Comparison of ENCODE assay signal across 21 cellular contexts in the genomic region with DNA sequence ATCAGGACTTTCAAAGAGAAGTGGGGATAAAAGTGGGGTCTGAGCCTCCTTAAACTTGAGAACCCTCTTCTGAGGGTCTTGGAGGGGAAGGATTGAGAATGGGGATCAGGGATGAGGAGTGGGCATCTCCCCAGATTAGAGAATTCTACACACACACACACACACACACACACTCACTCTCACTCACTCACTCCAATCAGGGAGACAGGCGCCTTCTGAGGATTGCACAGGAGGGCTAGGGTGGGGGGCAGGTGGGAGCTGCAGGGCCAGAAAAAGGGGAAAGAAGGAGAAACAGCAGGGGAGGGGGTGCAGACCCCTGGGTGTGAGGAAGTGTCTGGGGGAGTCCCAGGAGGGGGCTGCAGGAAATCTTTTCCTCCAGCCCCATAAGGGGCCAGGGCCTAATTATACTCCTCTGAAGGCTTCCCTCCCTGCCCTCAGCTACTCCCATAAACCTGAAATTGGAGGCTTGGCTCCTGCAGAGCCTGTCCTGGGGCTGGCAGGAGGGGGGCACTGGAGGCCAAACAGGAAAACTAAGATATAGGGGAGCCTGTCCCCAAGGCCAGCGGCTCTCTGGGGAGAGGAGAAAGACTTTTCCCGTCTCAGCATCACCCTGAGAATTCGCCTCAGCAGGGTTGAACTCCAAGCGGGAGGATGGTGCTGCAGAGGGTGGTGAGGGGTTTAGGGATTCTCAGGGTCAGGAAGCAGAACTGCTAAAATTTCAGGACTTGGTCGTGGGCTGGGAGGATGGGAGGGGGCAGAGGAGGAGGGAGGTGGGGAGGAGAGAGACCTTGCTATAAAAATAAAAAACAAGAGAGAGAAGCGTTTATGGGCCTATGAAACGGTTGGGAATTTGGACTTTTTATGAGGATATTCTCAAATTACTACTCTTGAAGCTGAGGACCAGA. TPM values are rescaled to one million over a fixed set of nuclear protein-coding genes. Genes with fewer than 3 reads are reported as not detected.
DNase-seq lines count a peak whose midpoint lies in the region; TF ChIP-seq lines count a peak whose summit lies in the region.
"Had no signal": no experiment of that assay in that cellular context is flagged by ENCODE, and none has a peak within 500 bp of the region (broad histone marks: within the 10 kb centered on the region; RNA-seq: fewer than 3 reads in every experiment).

No MANE protein-coding gene starts in this region.

- H3K9me3 ChIP-seq in A673 (ENCODE audit: low read depth, low read length, poor library complexity, severe bottlenecking) (no peaks in the 10 kb centered on the region), mesodermal cell (ENCODE audit: control insufficient read depth, low read length) (no peaks in the 10 kb centered on the region), left ventricle myocardium inferior (replicated peaks) (no peaks in the 10 kb centered on the region)
- H3K9me3 ChIP-seq: transverse colon had no signal

- peak overlapping the region; percentile 70 for H3K4me3 ChIP-seq in A673 (ENCODE audit: low read depth, low read length, poor library complexity, severe bottlenecking)
- peak overlapping the region; percentile 16 for H3K4me3 ChIP-seq in mesodermal cell (ENCODE audit: extremely low read depth, insufficient read depth, low read length, poor library complexity, severe bottlenecking)
- H3K4me3 ChIP-seq in left ventricle myocardium inferior = no peak overlapping the region

- 0 to 5% methylated on average over 6 to 7 of the region's 8 CpGs for WGBS in mesodermal cell (ENCODE audit: insufficient coverage in 2 of 2), 2 experiments

- H3K4me1 ChIP-seq in A673 (ENCODE audit: insufficient read depth, low read length, poor library complexity, severe bottlenecking) (peaks cover 66% of the 10 kb centered on the region), mesodermal cell (ENCODE audit: control insufficient read depth, insufficient read depth, low read length, poor library complexity, severe bottlenecking) (no peaks in the 10 kb centered on the region), left ventricle myocardium inferior (peaks cover 19% of the 10 kb centered on the region)

- H3K27ac Mint-ChIP-seq in HFFc6 = no peak overlapping the region
- H3K27ac Mint-ChIP-seq in MCF 10A (ENCODE audit: low read depth, unreplicated experiment) = peak overlapping the region; percentile 97
- no peak overlapping the region for H3K27ac Mint-ChIP-seq in glutamatergic neuron (ENCODE audit: unreplicated experiment)
- H3K27ac Mint-ChIP-seq in progenitor cell of endocrine pancreas = no peak overlapping the region
- H3K27ac Mint-ChIP-seq: activated CD8-positive, alpha-beta T cell treated with anti-CD3 and anti-CD28 coated beads for 36 hours; activated T-helper 17 cell treated with anti-CD3 and anti-CD28 coated beads, Interleukin-2, amount 50 U/mL, for 72 hours; natural killer cell treated with Interleukin-12 subunit alpha and Interleukin-12 subunit beta and Interleukin-15 and Interleukin-18, amount 100 ng/mL, for 72 hours had no signal

- H3K36me3 ChIP-seq in A673 (ENCODE audit: insufficient read depth, low read length, poor library complexity, severe bottlenecking) (peaks cover 9% of the 10 kb centered on the region), mesodermal cell (ENCODE audit: control insufficient read depth, insufficient read depth, low read length) (no peaks in the 10 kb centered on the region), left ventricle myocardium inferior (no peaks in the 10 kb centered on the region)
- H3K36me3 ChIP-seq: transverse colon had no signal

- CTCF ChIA-PET in A673 (lab: Charles Lee) = interaction anchor here (0.5 to 0.8 kb wide), 2 partner anchors 17 to 31 kb away, joined by 3 to 10 read pairs; partner anchors contain the start of gene HOXC10
- CTCF ChIA-PET in MCF 10A (lab: Yijun Ruan, JAX) = interaction anchor here (0.6 to 12.4 kb wide), 12 partner anchors 14 to 320 kb away, joined by 3 to 200 read pairs (median 6); partner anchors contain the start of gene HOXC5

- intact Hi-C loops in A673 (cut with micrococcal nuclease; ENCODE audit: unreplicated experiment) = no loop called here
- intact Hi-C loops in MCF 10A (cut with micrococcal nuclease) = loop anchor here (10.0 kb wide), 1 partner anchor 363 kb away; the partner anchor contains the start of gene GPR84
- intact Hi-C loops in left ventricle myocardium inferior (cut with micrococcal nuclease) = no loop called here

- H3K27ac ChIP-seq in A673 (ENCODE audit: low read depth, low read length, poor library complexity, severe bottlenecking) = peak overlapping the region; percentile 97
- H3K27ac ChIP-seq in mesodermal cell (ENCODE audit: low read depth, low read length, severe bottlenecking) = peak overlapping the region; percentile 29
- no peak overlapping the region for H3K27ac ChIP-seq in left ventricle myocardium inferior (replicated peaks)
- H3K27ac ChIP-seq: transverse colon had no signal

- no peaks in the 10 kb centered on the region for H3K9me3 Mint-ChIP-seq in HFFc6
- H3K9me3 Mint-ChIP-seq in MCF 10A (ENCODE audit: unreplicated experiment) = no peaks in the 10 kb centered on the region
- H3K9me3 Mint-ChIP-seq in glutamatergic neuron (ENCODE audit: unreplicated experiment) = peaks cover 10% of the 10 kb centered on the region
- H3K9me3 Mint-ChIP-seq in progenitor cell of endocrine pancreas (ENCODE audit: low read depth) = no peaks in the 10 kb centered on the region
- H3K9me3 Mint-ChIP-seq: activated CD8-positive, alpha-beta T cell treated with anti-CD3 and anti-CD28 coated beads for 36 hours; activated T-helper 17 cell treated with anti-CD3 and anti-CD28 coated beads, Interleukin-2, amount 50 U/mL, for 72 hours; natural killer cell treated with Interleukin-12 subunit alpha and Interleukin-12 subunit beta and Interleukin-15 and Interleukin-18, amount 100 ng/mL, for 72 hours had no signal

- H3K27me3 Mint-ChIP-seq in HFFc6 (ENCODE audit: insufficient read depth) (peaks cover 74% of the 10 kb centered on the region), MCF 10A (ENCODE audit: insufficient read depth, unreplicated experiment) (no peaks in the 10 kb centered on the region), glutamatergic neuron (ENCODE audit: unreplicated experiment) (peaks cover 60% of the 10 kb centered on the region), progenitor cell of endocrine pancreas (peaks cover 100% of the 10 kb centered on the region)

- H3K36me3 Mint-ChIP-seq in HFFc6 (ENCODE audit: low read depth) (no peaks in the 10 kb centered on the region), MCF 10A (ENCODE audit: insufficient read depth, unreplicated experiment) (peaks cover 9% of the 10 kb centered on the region), glutamatergic neuron (ENCODE audit: unreplicated experiment) (no peaks in the 10 kb centered on the region), progenitor cell of endocrine pancreas (ENCODE audit: insufficient read depth) (no peaks in the 10 kb centered on the region)
- H3K36me3 Mint-ChIP-seq: natural killer cell treated with Interleukin-12 subunit alpha and Interleukin-12 subunit beta and Interleukin-15 and Interleukin-18, amount 100 ng/mL, for 72 hours had no signal

- POLR2A ChIA-PET in A673 (lab: Charles Lee; ENCODE audit: low non-redundant PET) (no interaction called here), MCF 10A (lab: Yijun Ruan, JAX) (interaction anchor here (1.2 to 2.7 kb wide), 9 partner anchors 15 to 278 kb away, joined by 4 to 37 read pairs (median 11); partner anchors contain the start of genes CBX5, HNRNPA1, HOTAIR and HOXC11)

- no peak for TF ChIP-seq CTCF in A673 (conservative IDR thresholded peaks at IDR 0.05; ENCODE audit: low read depth, low read length)
- no peak for TF ChIP-seq CTCF in HFFc6 (IDR thresholded peaks at IDR 0.05)
- TF ChIP-seq CTCF in MCF 10A (IDR thresholded peaks at IDR 0.05; ENCODE audit: unreplicated experiment) = no peak
- no peak for TF ChIP-seq CTCF in left ventricle myocardium inferior (IDR thresholded peaks at IDR 0.05; ENCODE audit: borderline replicate concordance)
- no peak for TF ChIP-seq CTCF in glutamatergic neuron (IDR thresholded peaks at IDR 0.05; ENCODE audit: partially characterized antibody, unreplicated experiment)
- no peak for TF ChIP-seq CTCF in progenitor cell of endocrine pancreas (IDR thresholded peaks at IDR 0.05; ENCODE audit: unreplicated experiment)

- H3K27me3 ChIP-seq in A673 (replicated peaks; ENCODE audit: insufficient read depth, low read depth, low read length, poor library complexity) (no peaks in the 10 kb centered on the region), left ventricle myocardium inferior (ENCODE audit: low read depth) (peaks cover 100% of the 10 kb centered on the region)

- BruUV-seq in A673 (replicated peaks; lab: Mats Ljungman, UMichigan) = no TSS peak
- BruUV-seq in MCF 10A (replicated peaks; lab: Mats Ljungman, UMichigan) = no TSS peak

- no peak for DNase-seq in A673 (ENCODE audit: low spot score)
- DNase-seq in HFFc6 = no peak
- no peak for DNase-seq in MCF 10A (ENCODE audit: unreplicated experiment)
- no peak for DNase-seq in left ventricle myocardium inferior
- no peak for DNase-seq in kidney glomerular epithelial cell (lab: John Stamatoyannopoulos, UW)
- no peak for DNase-seq in glutamatergic neuron
- no peak for DNase-seq in progenitor cell of endocrine pancreas (ENCODE audit: low spot score, unreplicated experiment)
- DNase-seq: activated CD8-positive, alpha-beta T cell treated with anti-CD3 and anti-CD28 coated beads for 36 hours; anterior cingulate cortex; cortex of kidney; hypothalamus; NCI-H1417; NCI-H2227 treated with DMSO at 0.1 percent for 48 hours; retina; stimulated activated CD4-positive, alpha-beta T cell treated with anti-CD3 and anti-CD28 coated beads, Interleukin-2, amount 100 ng/mL, for 48 hours; transverse colon had no signal

- H3K4me1 Mint-ChIP-seq in HFFc6 (ENCODE audit: low read depth) (peaks cover 6% of the 10 kb centered on the region), MCF 10A (ENCODE audit: insufficient read depth, unreplicated experiment) (peaks cover 16% of the 10 kb centered on the region), glutamatergic neuron (ENCODE audit: low read depth, unreplicated experiment) (no peaks in the 10 kb centered on the region), progenitor cell of endocrine pancreas (ENCODE audit: low read depth) (peaks cover 5% of the 10 kb centered on the region)

- H3K4me3 Mint-ChIP-seq in HFFc6 (peak overlapping the region; percentile 80; the same call in 1 of the 2 replicates), MCF 10A (ENCODE audit: unreplicated experiment) (peak overlapping the region; percentile 89), glutamatergic neuron (ENCODE audit: unreplicated experiment) (no peak overlapping the region), progenitor cell of endocrine pancreas (ENCODE audit: low read depth) (no peak overlapping the region)
- H3K4me3 Mint-ChIP-seq: activated CD8-positive, alpha-beta T cell treated with anti-CD3 and anti-CD28 coated beads for 36 hours; activated T-helper 17 cell treated with anti-CD3 and anti-CD28 coated beads, Interleukin-2, amount 50 U/mL, for 72 hours; natural killer cell treated with Interleukin-12 subunit alpha and Interleukin-12 subunit beta and Interleukin-15 and Interleukin-18, amount 100 ng/mL, for 72 hours had no signal

RNA-seq across cellular contexts. Expression of gene HOXC9, which starts 1.6 kb away (rescaled TPM):
- total RNA-seq in A673 (2021) (21.1 and 22.3 TPM in 2 replicates), MCF 10A (2022) (5.2 and 6.0 TPM in 2 replicates), left ventricle myocardium inferior (not detected), glutamatergic neuron (ENCODE audit: unreplicated experiment) (not detected), progenitor cell of endocrine pancreas (not detected in 2 replicates)
- total RNA-seq in HFFc6 (2021; fragmentation: NEBNext Ultra II Directional; extraction: Animal tissue kit (Norgen Biotek cat#: 25700)) = 1 to 10 TPM in 3 of 6 experiments, under 1 TPM in 3; 0.17 to 1.5 (median 1.1) TPM
- 3.8 TPM for polyA plus RNA-seq in mesodermal cell (2013, experiment 1 of 2)
- 3.3 TPM for polyA plus RNA-seq in mesodermal cell (2013, experiment 2 of 2)
- total RNA-seq: activated CD8-positive, alpha-beta T cell treated with anti-CD3 and anti-CD28 coated beads for 36 hours; activated T-helper 17 cell treated with anti-CD3 and anti-CD28 coated beads, Interleukin-2, amount 50 U/mL, for 72 hours; liver; natural killer cell treated with Interleukin-12 subunit alpha and Interleukin-12 subunit beta and Interleukin-15 and Interleukin-18, amount 100 ng/mL, for 72 hours; transverse colon had no signal
- polyA plus RNA-seq: liver had no signal

RNA-seq across cellular contexts. Expression of gene HOXC8, which starts 7.2 kb away (rescaled TPM):
- total RNA-seq in A673 (2021) (10.9 and 11.1 TPM in 2 replicates), MCF 10A (2022) (6.0 and 6.9 TPM in 2 replicates), left ventricle myocardium inferior (not detected), glutamatergic neuron (ENCODE audit: unreplicated experiment) (not detected), progenitor cell of endocrine pancreas (not detected in 2 replicates)
- total RNA-seq in HFFc6 (2021; fragmentation: NEBNext Ultra II Directional; extraction: Animal tissue kit (Norgen Biotek cat#: 25700)) = not detected
- 4.0 TPM for polyA plus RNA-seq in mesodermal cell (2013, experiment 1 of 2)
- 6.0 TPM for polyA plus RNA-seq in mesodermal cell (2013, experiment 2 of 2)
- total RNA-seq: activated CD8-positive, alpha-beta T cell treated with anti-CD3 and anti-CD28 coated beads for 36 hours; activated T-helper 17 cell treated with anti-CD3 and anti-CD28 coated beads, Interleukin-2, amount 50 U/mL, for 72 hours; liver; natural killer cell treated with Interleukin-12 subunit alpha and Interleukin-12 subunit beta and Interleukin-15 and Interleukin-18, amount 100 ng/mL, for 72 hours; transverse colon had no signal
- polyA plus RNA-seq: liver had no signal

RNA-seq across cellular contexts. Expression of gene HOXC10, which starts 16.6 kb away (rescaled TPM):
- total RNA-seq in A673 (2021) (27.8 and 30.4 TPM in 2 replicates), MCF 10A (2022) (not detected in 2 replicates), left ventricle myocardium inferior (not detected), glutamatergic neuron (ENCODE audit: unreplicated experiment) (not detected), progenitor cell of endocrine pancreas (not detected in 2 replicates)
- total RNA-seq in HFFc6 (2021; fragmentation: NEBNext Ultra II Directional; extraction: Animal tissue kit (Norgen Biotek cat#: 25700)) = 1 to 10 TPM in 3 of 6 experiments, under 1 TPM in 2, not detected in 1; 0.33 to 1.4 (median 1.3) TPM
- 2.2 TPM for polyA plus RNA-seq in mesodermal cell (2013, experiment 1 of 2)
- polyA plus RNA-seq in mesodermal cell (2013, experiment 2 of 2) = 2.2 TPM
- total RNA-seq: activated CD8-positive, alpha-beta T cell treated with anti-CD3 and anti-CD28 coated beads for 36 hours; activated T-helper 17 cell treated with anti-CD3 and anti-CD28 coated beads, Interleukin-2, amount 50 U/mL, for 72 hours; liver; natural killer cell treated with Interleukin-12 subunit alpha and Interleukin-12 subunit beta and Interleukin-15 and Interleukin-18, amount 100 ng/mL, for 72 hours; transverse colon had no signal
- polyA plus RNA-seq: liver had no signal

RNA-seq across cellular contexts. Expression of gene HOXC6, which starts 26.7 kb away (rescaled TPM):
- total RNA-seq in A673 (2021) (20.8 and 22.3 TPM in 2 replicates), MCF 10A (2022) (7.1 and 11.5 TPM in 2 replicates), left ventricle myocardium inferior (not detected), glutamatergic neuron (ENCODE audit: unreplicated experiment) (0.32 TPM), progenitor cell of endocrine pancreas (0.17 and 0.27 TPM in 2 replicates)
- 1 to 10 TPM in 5 of 6 experiments, under 1 TPM in 1; 0.12 to 2.1 (median 1.6) TPM for total RNA-seq in HFFc6 (2021; fragmentation: NEBNext Ultra II Directional; extraction: Animal tissue kit (Norgen Biotek cat#: 25700))
- 9.0 TPM for polyA plus RNA-seq in mesodermal cell (2013, experiment 1 of 2)
- 13.7 TPM for polyA plus RNA-seq in mesodermal cell (2013, experiment 2 of 2)
- total RNA-seq: activated CD8-positive, alpha-beta T cell treated with anti-CD3 and anti-CD28 coated beads for 36 hours; activated T-helper 17 cell treated with anti-CD3 and anti-CD28 coated beads, Interleukin-2, amount 50 U/mL, for 72 hours; natural killer cell treated with Interleukin-12 subunit alpha and Interleukin-12 subunit beta and Interleukin-15 and Interleukin-18, amount 100 ng/mL, for 72 hours had no signal
- polyA plus RNA-seq: liver had no signal

RNA-seq across cellular contexts. Expression of gene HOTAIR, which starts 26.8 kb away (rescaled TPM):
- 5.4 and 5.5 TPM in 2 replicates for total RNA-seq in A673 (2021)
- total RNA-seq in HFFc6 (2021; fragmentation: NEBNext Ultra II Directional; extraction: Animal tissue kit (Norgen Biotek cat#: 25700)) = 1 to 10 TPM in 4 of 6 experiments, under 1 TPM in 1, not detected in 1; 0.26 to 3.7 (median 2.8) TPM
- total RNA-seq in MCF 10A (2022) = 1.5 and 2.0 TPM in 2 replicates
- 0.15 TPM for polyA plus RNA-seq in mesodermal cell (2013, experiment 1 of 2)
- polyA plus RNA-seq in mesodermal cell (2013, experiment 2 of 2) = not detected
- total RNA-seq in left ventricle myocardium inferior = not detected
- not detected for total RNA-seq in glutamatergic neuron (ENCODE audit: unreplicated experiment)
- not detected in 2 replicates for total RNA-seq in progenitor cell of endocrine pancreas
- total RNA-seq: activated CD8-positive, alpha-beta T cell treated with anti-CD3 and anti-CD28 coated beads for 36 hours; activated T-helper 17 cell treated with anti-CD3 and anti-CD28 coated beads, Interleukin-2, amount 50 U/mL, for 72 hours; liver; natural killer cell treated with Interleukin-12 subunit alpha and Interleukin-12 subunit beta and Interleukin-15 and Interleukin-18, amount 100 ng/mL, for 72 hours; transverse colon had no signal
- polyA plus RNA-seq: esophagus, liver had no signal

Comparison
In these comparisons a context has a peak if more than half of its experiments do, and no peak if none do; other contexts are left out.
1. H3K4me3 Mint-ChIP-seq: peak in HFFc6 (single experiment) and MCF 10A (single experiment); none in glutamatergic neuron (single experiment) and progenitor cell of endocrine pancreas (single experiment).
2. RNA of gene HOXC10, which starts 16.6 kb away (total RNA-seq): 27.8 to 30.4 TPM in A673; 0.33 to 1.4 TPM in HFFc6, not detected in MCF 10A, not detected in left ventricle myocardium inferior (single experiment), not detected in glutamatergic neuron (single experiment) and not detected in progenitor cell of endocrine pancreas; every median in the first group is over 10 times any median in the second.